ENCODE assay signal across 22 cellular contexts in the genomic region with DNA sequence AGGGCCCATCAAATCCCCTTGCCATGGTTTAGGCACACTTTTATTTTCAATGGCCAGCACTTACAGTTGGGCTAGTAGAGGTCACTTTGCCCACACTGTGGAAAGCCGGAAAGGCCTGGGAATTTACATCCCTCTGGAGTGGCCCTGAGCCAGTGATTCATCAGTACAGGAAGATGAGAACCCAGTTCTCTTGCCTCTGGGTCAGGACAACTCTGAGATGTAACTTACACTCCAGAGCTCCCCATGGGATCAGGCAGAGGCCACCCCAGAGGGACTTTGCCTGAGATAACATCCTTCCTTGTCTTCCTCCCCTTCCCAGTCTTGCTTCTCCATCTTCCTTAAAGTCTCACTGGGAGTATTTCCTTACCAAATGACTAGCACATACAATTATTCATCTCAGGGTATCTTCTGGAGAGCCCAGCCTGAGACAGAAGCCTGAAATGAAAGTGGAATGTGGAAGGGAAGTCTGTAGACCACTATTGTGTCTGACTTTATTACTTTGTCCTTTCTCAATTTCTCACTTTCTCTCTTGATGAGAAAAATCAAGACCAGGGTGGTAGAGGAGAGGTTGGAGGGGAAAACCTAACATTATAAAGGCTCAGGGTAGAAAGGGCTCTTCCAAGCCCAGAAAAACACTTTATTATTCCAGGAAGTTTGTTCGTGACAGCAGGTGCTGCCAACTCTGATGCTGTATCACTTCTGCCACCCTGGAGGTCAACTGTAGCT.
"Had no signal": no experiment of that assay in that cellular context is flagged by ENCODE, and none has a peak within 500 bp of the region (broad histone marks: within the 10 kb centered on the region; RNA-seq: fewer than 3 reads in every experiment).

No MANE protein-coding gene starts in this region.

- ATAC-seq: activated T-cell treated with anti-CD3 and anti-CD28 coated beads, Interleukin-2, amount 50 U/mL, for 4 hours; naive thymus-derived CD8-positive, alpha-beta T cell; T-helper 17 cell had no signal

- H3K36me3 ChIP-seq: cardiac muscle cell, ovary, prostate gland, uterus had no signal

- H3K4me1 Mint-ChIP-seq: naive thymus-derived CD8-positive, alpha-beta T cell; T-helper 17 cell had no signal

- H3K4me1 ChIP-seq: prostate gland, uterus had no signal

- H3K4me3 ChIP-seq: cardiac muscle cell, ovary, prostate gland, testis, uterus had no signal

- H3K9me3 ChIP-seq: ovary, prostate gland, testis, uterus had no signal

- H3K27me3 ChIP-seq: cardiac muscle cell, ovary, testis, uterus had no signal

- DNase-seq: activated CD4-positive, alpha-beta T cell treated with anti-CD3 and anti-CD28 coated beads for 4 hours; activated CD4-positive, alpha-beta T cell treated with anti-CD3 and anti-CD28 coated beads, Interleukin-2, amount 50 U/mL, for 48 hours; activated CD4-positive, CD25-positive, alpha-beta regulatory T cell; activated CD8-positive, alpha-beta memory T cell treated with anti-CD3 and anti-CD28 coated beads, Interleukin-2, amount 50 U/mL, for 48 hours; activated naive CD4-positive, alpha-beta T cell; activated naive CD8-positive, alpha-beta T cell treated with anti-CD3 and anti-CD28 coated beads for 36 hours; activated T-cell treated with anti-CD3 and anti-CD28 coated beads, Interleukin-2, amount 50 U/mL, for 4 hours; amniotic stem cell; cortex of kidney; kidney; naive thymus-derived CD8-positive, alpha-beta T cell; ovary; stimulated activated CD4-positive, alpha-beta T cell treated with anti-CD3 and anti-CD28 coated beads, Interleukin-12 subunit alpha, Interleukin-12 subunit beta, amount 100 ng/mL, for 4 hours; stimulated activated CD4-positive, alpha-beta T cell treated with anti-CD3 and anti-CD28 coated beads, Interleukin-4, amount 100 ng/mL, for 4 hours; T-helper 17 cell; testis; trophoblast cell; uterus had no signal

- H3K27ac ChIP-seq: cardiac muscle cell, epithelial cell of prostate, ovary, prostate gland, testis, uterus had no signal

- H3K27ac Mint-ChIP-seq: activated naive CD8-positive, alpha-beta T cell treated with anti-CD3 and anti-CD28 coated beads for 36 hours; activated T-helper 2 cell treated with anti-CD3 and anti-CD28 coated beads, Interferon-gamma antibody, Interleukin-2, Interleukin-4, amounts not matched to agents 10 μg/mL and 5 μg/mL and 100 μg/mL, durations not matched to agents 14 hours and 24 hours and 36 hours; naive thymus-derived CD8-positive, alpha-beta T cell; T-helper 17 cell had no signal

- H3K36me3 Mint-ChIP-seq: activated naive CD8-positive, alpha-beta T cell treated with anti-CD3 and anti-CD28 coated beads for 36 hours; naive thymus-derived CD8-positive, alpha-beta T cell had no signal

- H3K9me3 Mint-ChIP-seq: activated naive CD8-positive, alpha-beta T cell treated with anti-CD3 and anti-CD28 coated beads for 36 hours; activated T-cell treated with anti-CD3 and anti-CD28 coated beads, Interleukin-2, amount 50 U/mL, for 4 hours; activated T-helper 2 cell treated with anti-CD3 and anti-CD28 coated beads, Interferon-gamma antibody, Interleukin-2, Interleukin-4, amounts not matched to agents 10 μg/mL and 5 μg/mL and 100 μg/mL, durations not matched to agents 14 hours and 24 hours and 36 hours; naive thymus-derived CD8-positive, alpha-beta T cell had no signal

- H3K4me3 Mint-ChIP-seq: activated naive CD8-positive, alpha-beta T cell treated with anti-CD3 and anti-CD28 coated beads for 36 hours; activated T-cell treated with anti-CD3 and anti-CD28 coated beads, Interleukin-2, amount 50 U/mL, for 4 hours; naive thymus-derived CD8-positive, alpha-beta T cell; T-helper 17 cell had no signal
